14 cellular contexts compared by ENCODE assay signal in the genomic region with DNA sequence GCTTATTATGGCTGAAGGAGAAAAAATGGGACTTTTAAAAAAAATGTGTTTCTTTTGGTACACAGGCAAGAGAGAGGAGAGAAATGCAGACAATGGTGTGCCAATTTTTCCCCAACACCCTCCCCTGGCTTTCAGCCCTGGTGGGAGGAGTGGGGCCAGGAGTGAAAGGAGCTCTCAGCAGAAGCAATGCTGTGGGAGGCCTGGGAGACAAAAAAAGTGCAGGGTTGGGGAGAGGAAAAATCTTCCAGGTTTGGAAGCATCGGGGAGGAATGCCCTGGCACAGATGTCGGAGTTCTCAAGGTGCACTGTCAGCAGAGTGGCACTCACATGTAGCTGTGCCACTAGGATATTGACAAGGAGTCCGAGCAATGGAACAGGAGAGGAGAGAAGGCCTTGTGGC.
DNase-seq lines count a peak whose midpoint lies in the region; TF ChIP-seq lines count a peak whose summit lies in the region.
"Had no signal": no experiment of that assay in that cellular context is flagged by ENCODE, and none has a peak within 500 bp of the region (broad histone marks: within the 10 kb centered on the region; RNA-seq: fewer than 3 reads in every experiment).

No MANE protein-coding gene starts in this region.

- no peaks in the 10 kb centered on the region for H3K9me2 ChIP-seq in OCI-LY7 (ENCODE audit: insufficient read depth, low read length)

- H3K27me3 Mint-ChIP-seq in brain (peaks cover 12% of the 10 kb centered on the region), neural progenitor cell (ENCODE audit: insufficient read depth, low read depth) (peaks cover 6% of the 10 kb centered on the region)
- peaks cover 9 to 58% of the 10 kb centered on the region in 2 donors for H3K27me3 Mint-ChIP-seq in CD8-positive, alpha-beta memory T cell

- H3K4me1 ChIP-seq in neural progenitor cell (peaks cover 21% of the 10 kb centered on the region), OCI-LY7 (ENCODE audit: insufficient read depth, low read length, poor library complexity, severe bottlenecking) (no peaks in the 10 kb centered on the region)
- H3K4me1 ChIP-seq in CD8-positive, alpha-beta memory T cell (ENCODE audit: insufficient read depth, low read length) = no peaks in the 10 kb centered on the region
- H3K4me1 ChIP-seq: A549 had no signal

- no peaks in the 10 kb centered on the region for H3K27me3 ChIP-seq in neural progenitor cell
- no peaks in the 10 kb centered on the region for H3K27me3 ChIP-seq in CD8-positive, alpha-beta memory T cell (ENCODE audit: insufficient read depth, low read length, poor library complexity, severe bottlenecking)

- peak overlapping the region; percentile 7 to 57 (median 19) for H3K4me3 Mint-ChIP-seq in brain
- H3K4me3 Mint-ChIP-seq in neural progenitor cell = no peak overlapping the region
- H3K4me3 Mint-ChIP-seq in CD8-positive, alpha-beta memory T cell = no peak overlapping the region
- H3K4me3 Mint-ChIP-seq: CD14-positive monocyte had no signal

- no peak overlapping the region for H3K9ac ChIP-seq in neural progenitor cell

- H3K36me3 ChIP-seq in neural progenitor cell = no peaks in the 10 kb centered on the region
- H3K36me3 ChIP-seq in CD8-positive, alpha-beta memory T cell (ENCODE audit: insufficient read depth, low read length) = no peaks in the 10 kb centered on the region
- no peaks in the 10 kb centered on the region for H3K36me3 ChIP-seq in OCI-LY7 (ENCODE audit: insufficient read depth, low read length)

- no peak overlapping the region for H3K4me3 ChIP-seq in neural progenitor cell
- H3K4me3 ChIP-seq in CD8-positive, alpha-beta memory T cell (ENCODE audit: low read length) = no peak overlapping the region
- no peak overlapping the region for H3K4me3 ChIP-seq in OCI-LY7 (ENCODE audit: low read depth, low read length, poor library complexity, severe bottlenecking)
- H3K4me3 ChIP-seq: A549, GM12878 had no signal

- H3K4me2 ChIP-seq in neural progenitor cell (peak overlapping the region; percentile 28), OCI-LY7 (ENCODE audit: low read length) (no peak overlapping the region)
- H3K4me2 ChIP-seq: A549 had no signal

- no peaks in the 10 kb centered on the region for H3K79me2 ChIP-seq in neural progenitor cell (ENCODE audit: low read depth)
- H3K79me2 ChIP-seq in OCI-LY7 (ENCODE audit: insufficient read depth, low read depth, low read length) = no peaks in the 10 kb centered on the region

- H3K36me3 Mint-ChIP-seq in brain = no peaks in the 10 kb centered on the region
- H3K36me3 Mint-ChIP-seq in neural progenitor cell = no peaks in the 10 kb centered on the region
- no peaks in the 10 kb centered on the region for H3K36me3 Mint-ChIP-seq in CD8-positive, alpha-beta memory T cell
- H3K36me3 Mint-ChIP-seq: CD14-positive monocyte had no signal

- H3K4me1 Mint-ChIP-seq in brain = peaks cover 36% of the 10 kb centered on the region
- peaks cover 16% of the 10 kb centered on the region for H3K4me1 Mint-ChIP-seq in neural progenitor cell
- H3K4me1 Mint-ChIP-seq in CD8-positive, alpha-beta memory T cell = peaks cover 0 to 3% (median 0%) of the 10 kb centered on the region in 3 donors
- H3K4me1 Mint-ChIP-seq: CD14-positive monocyte had no signal

- peak overlapping the region; percentile 1 to 83 (median 8) for H3K27ac Mint-ChIP-seq in brain
- no peak overlapping the region for H3K27ac Mint-ChIP-seq in neural progenitor cell
- H3K27ac Mint-ChIP-seq in CD8-positive, alpha-beta memory T cell = peak overlapping the region in 1 of 8 donors; percentile 79
- H3K27ac Mint-ChIP-seq: CD14-positive monocyte had no signal

- POLR2A ChIA-PET in CD8-positive, alpha-beta memory T cell (lab: Charles Lee) = no interaction called here
- POLR2A ChIA-PET in OCI-LY7 (lab: Charles Lee) = interaction anchor here (0.5 kb wide), 1 partner anchor 13 kb away, joined by 3 read pairs; no protein-coding TSS in a partner anchor

- H2AFZ ChIP-seq in neural progenitor cell (replicated peaks) = peak overlapping the region; percentile 76
- H2AFZ ChIP-seq in OCI-LY7 (ENCODE audit: low read length) = no peak overlapping the region

- DNase-seq in NCI-H2171 treated with DMSO at 0.1 percent for 48 hours (lab: John Stamatoyannopoulos, UW) (peak; percentile 1), NCI-H2171 (lab: John Stamatoyannopoulos, UW) (no peak), NCI-H1105 (lab: John Stamatoyannopoulos, UW) (peak; percentile 49), neural progenitor cell (ENCODE audit: low spot score) (no peak), OCI-LY7 (ENCODE audit: low spot score) (no peak)
- DNase-seq in CD8-positive, alpha-beta memory T cell = no peak
- no peak for DNase-seq in activated CD4-positive, CD25-positive, alpha-beta regulatory T cell treated with anti-CD3 and anti-CD28 coated beads, Interleukin-2, amount 50 U/mL, for 72 hours
- DNase-seq: KBM-7; NCI-H2029 treated with DMSO at 0.1 percent for 48 hours; NK-92 treated with Interleukin-12 subunit alpha and Interleukin-12 subunit beta, amount 100 ng/mL, for 24 hours had no signal

- intact Hi-C loops in OCI-LY7 (cut with micrococcal nuclease; ENCODE audit: unreplicated experiment) = no loop called here

- BruUV-seq in OCI-LY7 (replicated peaks; lab: Mats Ljungman, UMichigan) = no TSS peak

- H3K9me3 ChIP-seq in neural progenitor cell (ENCODE audit: low read depth) (no peaks in the 10 kb centered on the region), OCI-LY7 (ENCODE audit: low read length) (no peaks in the 10 kb centered on the region)
- H3K9me3 ChIP-seq in CD8-positive, alpha-beta memory T cell (ENCODE audit: low read length) = no peaks in the 10 kb centered on the region
- H3K9me3 ChIP-seq: A549 had no signal

- H3K27ac ChIP-seq in neural progenitor cell = no peak overlapping the region
- no peak overlapping the region for H3K27ac ChIP-seq in CD8-positive, alpha-beta memory T cell (ENCODE audit: low read depth, low read length)
- H3K27ac ChIP-seq in OCI-LY7 (ENCODE audit: low read depth, low read length, poor library complexity, severe bottlenecking) = no peak overlapping the region
- H3K27ac ChIP-seq: A549 had no signal

- H3K9me3 Mint-ChIP-seq in brain (peaks cover 0 to 8% (median 2%) of the 10 kb centered on the region in 5 experiments), neural progenitor cell (no peaks in the 10 kb centered on the region)
- H3K9me3 Mint-ChIP-seq in CD8-positive, alpha-beta memory T cell = peaks cover 0 to 4% (median 0%) of the 10 kb centered on the region in 5 donors

- CTCF ChIA-PET in CD8-positive, alpha-beta memory T cell (lab: Charles Lee) = no interaction called here
- CTCF ChIA-PET in OCI-LY7 (lab: Charles Lee; ENCODE audit: unreplicated experiment) = no interaction called here

- TF ChIP-seq CTCF in brain (conservative IDR thresholded peaks at IDR 0.05) = no peak
- no peak for TF ChIP-seq CTCF in neural progenitor cell (IDR thresholded peaks at IDR 0.05)
- no peak for TF ChIP-seq CTCF in OCI-LY7 (conservative IDR thresholded peaks at IDR 0.05; ENCODE audit: low read length)

- peaks cover 7% of the 10 kb centered on the region for H3F3A ChIP-seq in neural progenitor cell (ENCODE audit: low read depth)

- H4K20me1 ChIP-seq in neural progenitor cell (ENCODE audit: low read depth) (no peaks in the 10 kb centered on the region), OCI-LY7 (ENCODE audit: insufficient read depth, low read length) (no peaks in the 10 kb centered on the region)

Comparison
In these comparisons a context has a peak if more than half of its experiments do, and no peak if none do; other contexts are left out.
1. DNase-seq: peak in NCI-H2171 treated with DMSO at 0.1 percent for 48 hours (single experiment) and NCI-H1105 (single experiment); none in NCI-H2171 (single experiment), neural progenitor cell (single experiment), CD8-positive, alpha-beta memory T cell (0 of 5), OCI-LY7 (single experiment) and activated CD4-positive, CD25-positive, alpha-beta regulatory T cell treated with anti-CD3 and anti-CD28 coated beads, Interleukin-2, amount 50 U/mL, for 72 hours (single experiment).
2. H3K4me3 Mint-ChIP-seq: peak in brain (5 of 5); none in neural progenitor cell (single experiment) and CD8-positive, alpha-beta memory T cell (0 of 7).